ENCODE assay signal across 27 cellular contexts in genomic region chr2:29694741-29695140, GRCh38.
"Had no signal": no experiment of that assay in that cellular context is flagged by ENCODE, and none has a peak within 500 bp of the region (broad histone marks: within the 10 kb centered on the region; RNA-seq: fewer than 3 reads in every experiment).

No MANE protein-coding gene starts in this region.

- H3K36me3 ChIP-seq: neural progenitor cell, ovary, right lobe of liver, sigmoid colon, stomach, tibial nerve, upper lobe of left lung, vagina had no signal

- H3K4me1 Mint-ChIP-seq: naive thymus-derived CD4-positive, alpha-beta T cell; natural killer cell; nephron; neural progenitor cell; stimulated activated effector memory CD8-positive, alpha-beta T cell treated with anti-CD3 and anti-CD28 coated beads, Interleukin-12 subunit alpha, Interleukin-12 subunit beta, amount 100 ng/mL, for 72 hours; stimulated activated naive B cell treated with anti-CD40 and anti-IgM and Interleukin-4, amounts not matched to agents 10 μg/mL and 1 μg/mL and 100 μg/mL, for 72 hours had no signal

- H3K27ac Mint-ChIP-seq: naive thymus-derived CD4-positive, alpha-beta T cell; natural killer cell; nephron; neural progenitor cell; progenitor cell of endocrine pancreas; stimulated activated effector memory CD8-positive, alpha-beta T cell treated with anti-CD3 and anti-CD28 coated beads, Interleukin-12 subunit alpha, Interleukin-12 subunit beta, amount 100 ng/mL, for 72 hours; stimulated activated naive B cell treated with anti-CD40 and anti-IgM and Interleukin-4, amounts not matched to agents 10 μg/mL and 1 μg/mL and 100 μg/mL, for 72 hours; stimulated activated naive CD8-positive, alpha-beta T cell treated with anti-CD3 and anti-CD28 coated beads, Interleukin-15, Interleukin-2, amounts not matched to agents 100 ng/mL and 50 ng/mL, for 24 hours had no signal

- H3K27ac ChIP-seq: neural progenitor cell, ovary, parathyroid adenoma, psoas muscle, right lobe of liver, sigmoid colon, stomach, tibial nerve, upper lobe of left lung, vagina had no signal

- H3K4me3 Mint-ChIP-seq: naive thymus-derived CD4-positive, alpha-beta T cell; natural killer cell; nephron; neural progenitor cell; stimulated activated effector memory CD8-positive, alpha-beta T cell treated with anti-CD3 and anti-CD28 coated beads, Interleukin-12 subunit alpha, Interleukin-12 subunit beta, amount 100 ng/mL, for 72 hours; stimulated activated naive B cell treated with anti-CD40 and anti-IgM and Interleukin-4, amounts not matched to agents 10 μg/mL and 1 μg/mL and 100 μg/mL, for 72 hours; stimulated activated naive CD8-positive, alpha-beta T cell treated with anti-CD3 and anti-CD28 coated beads, Interleukin-15, Interleukin-2, amounts not matched to agents 100 ng/mL and 50 ng/mL, for 24 hours had no signal

- ATAC-seq: naive thymus-derived CD4-positive, alpha-beta T cell; natural killer cell; psoas muscle; right cardiac atrium; right lobe of liver; stimulated activated effector memory CD8-positive, alpha-beta T cell treated with anti-CD3 and anti-CD28 coated beads, Interleukin-12 subunit alpha, Interleukin-12 subunit beta, amount 100 ng/mL, for 72 hours; stimulated activated naive B cell treated with anti-CD40 and anti-IgM and Interleukin-4, amounts not matched to agents 10 μg/mL and 1 μg/mL and 100 μg/mL, for 72 hours had no signal

- H3K36me3 Mint-ChIP-seq: naive thymus-derived CD4-positive, alpha-beta T cell; natural killer cell; neural progenitor cell; stimulated activated effector memory CD8-positive, alpha-beta T cell treated with anti-CD3 and anti-CD28 coated beads, Interleukin-12 subunit alpha, Interleukin-12 subunit beta, amount 100 ng/mL, for 72 hours; stimulated activated naive B cell treated with anti-CD40 and anti-IgM and Interleukin-4, amounts not matched to agents 10 μg/mL and 1 μg/mL and 100 μg/mL, for 72 hours had no signal

- H3K9me3 Mint-ChIP-seq: natural killer cell; stimulated activated effector memory CD8-positive, alpha-beta T cell treated with anti-CD3 and anti-CD28 coated beads, Interleukin-12 subunit alpha, Interleukin-12 subunit beta, amount 100 ng/mL, for 72 hours; stimulated activated naive B cell treated with anti-CD40 and anti-IgM and Interleukin-4, amounts not matched to agents 10 μg/mL and 1 μg/mL and 100 μg/mL, for 72 hours; stimulated activated naive CD8-positive, alpha-beta T cell treated with anti-CD3 and anti-CD28 coated beads, Interleukin-15, Interleukin-2, amounts not matched to agents 100 ng/mL and 50 ng/mL, for 24 hours had no signal

- H3K9me3 ChIP-seq: ovary, psoas muscle, right lobe of liver, sigmoid colon, stomach, upper lobe of left lung, vagina had no signal

- H3K4me1 ChIP-seq: neural progenitor cell, parathyroid adenoma, psoas muscle, right lobe of liver, stomach, tibial nerve, upper lobe of left lung, vagina had no signal

- H3K27me3 ChIP-seq: neural progenitor cell, ovary, right lobe of liver, sigmoid colon, stomach, tibial nerve, upper lobe of left lung, vagina had no signal

- H3K27me3 Mint-ChIP-seq: progenitor cell of endocrine pancreas; stimulated activated naive B cell treated with anti-CD40 and anti-IgM and Interleukin-4, amounts not matched to agents 10 μg/mL and 1 μg/mL and 100 μg/mL, for 72 hours; stimulated activated naive CD8-positive, alpha-beta T cell treated with anti-CD3 and anti-CD28 coated beads, Interleukin-15, Interleukin-2, amounts not matched to agents 100 ng/mL and 50 ng/mL, for 24 hours had no signal

- H3K4me3 ChIP-seq: neural progenitor cell, ovary, psoas muscle, right lobe of liver, sigmoid colon, stomach, tibial nerve, upper lobe of left lung, vagina had no signal

- DNase-seq: naive thymus-derived CD4-positive, alpha-beta T cell; natural killer cell; occipital lobe; ovary; posterior cingulate gyrus; psoas muscle; right cardiac atrium; right lobe of liver; sigmoid colon; small intestine; stimulated activated CD4-positive, alpha-beta T cell treated with anti-CD3 and anti-CD28 coated beads, Interleukin-15, amount 100 ng/mL, for 24 hours; stimulated activated CD4-positive, alpha-beta T cell treated with anti-CD3 and anti-CD28 coated beads, Interleukin-2, amount 100 ng/mL, for 24 hours; stimulated activated CD4-positive, alpha-beta T cell treated with anti-CD3 and anti-CD28 coated beads, Interleukin-2, amount 100 ng/mL, for 48 hours; stimulated activated CD4-positive, alpha-beta T cell treated with anti-CD3 and anti-CD28 coated beads, Interleukin-4, amount 100 ng/mL, for 24 hours; stimulated activated naive B cell treated with anti-CD40 and anti-IgM and Interleukin-4, amounts not matched to agents 10 μg/mL and 1 μg/mL and 100 μg/mL, for 72 hours; stimulated activated naive CD4-positive, alpha-beta T cell treated with Interleukin-2 at 50 U/mL for 16 hours; stomach; trophoblast cell had no signal
